ENCODE assay signal across 7 cellular contexts in genomic region chr10:7788640-7789335, GRCh38. TPM values are rescaled to one million over a fixed set of nuclear protein-coding genes. Genes with fewer than 3 reads are reported as not detected.
DNase-seq lines count a peak whose midpoint lies in the region; ATAC-seq, FAIRE-seq and TF ChIP-seq lines count a peak whose summit lies in the region.

No MANE protein-coding gene starts in this region.

- H3K4me1 ChIP-seq in mucosa of descending colon (ENCODE audit: low read depth), result peaks cover 25% of the 10 kb centered on the region

- DNase-seq in GM12891 (ENCODE audit: insufficient read length, low spot score) (no peak), LNCaP clone FGC (ENCODE audit: low read depth) (no peak), coronary artery (ENCODE audit: low spot score) (no peak), mucosa of descending colon (peak in 1 of 3 donors; percentile 26), mesenteric fat pad (ENCODE audit: low spot score) (no peak), HTR-8/SVneo (ENCODE audit: insufficient read length, low spot score) (no peak)

- H3K36me3 ChIP-seq in mucosa of descending colon (ENCODE audit: low read depth), result no peaks in the 10 kb centered on the region

- ATAC-seq in GM21723 (IDR thresholded peaks at IDR 0.05; ENCODE audit: unreplicated experiment) (peak; percentile 14), mucosa of descending colon (peak; percentile 25)

- peak overlapping the region; percentile 81 to 87 for H3K27ac ChIP-seq in coronary artery

- no peak for TF ChIP-seq CTCF in LNCaP clone FGC (IDR thresholded peaks at IDR 0.05; ENCODE audit: control insufficient read depth, extremely low read depth, insufficient read depth)
- TF ChIP-seq CTCF in coronary artery (IDR thresholded peaks at IDR 0.05), result no peak
- no peak for TF ChIP-seq CTCF in mucosa of descending colon (IDR thresholded peaks at IDR 0.05)

- no peaks in the 10 kb centered on the region for H3K9me3 ChIP-seq in mucosa of descending colon

- peak; percentile 64 for FAIRE-seq in GM12891 (lab: Jason Lieb, UNC)
- no peak for FAIRE-seq in HTR-8/SVneo (lab: Jason Lieb, UNC)

- H3K4me3 ChIP-seq in LNCaP clone FGC (ENCODE audit: low read depth, low read length), result peak overlapping the region; percentile 83
- peak overlapping the region; percentile 86 for H3K4me3 ChIP-seq in coronary artery
- H3K4me3 ChIP-seq in mucosa of descending colon, result peak overlapping the region; percentile 87

- TF ChIP-seq POLR2A in GM12891 (IDR thresholded peaks at IDR 0.05; ENCODE audit: low read depth, low read length), result peak; percentile 43; the same call in 1 of the 2 replicates

- intact Hi-C loops in mucosa of descending colon (cut with DNase I, micrococcal nuclease), result no loop called here

TF ChIP-seq in GM12891, 5 proteins besides CTCF, POLR2A, EP300 and RAD21:
- TF ChIP-seq POU2F2 (IDR thresholded peaks at IDR 0.05; ENCODE audit: low read depth, low read length) (no peak), PAX5 (IDR thresholded peaks at IDR 0.05; ENCODE audit: insufficient read depth, low read length, severe bottlenecking) (no peak), POLR2AphosphoS5 (IDR thresholded peaks at IDR 0.05; ENCODE audit: low read depth, low read length) (no peak), SPI1 (IDR thresholded peaks at IDR 0.05; ENCODE audit: low read depth, low read length) (no peak), TAF1 (IDR thresholded peaks at IDR 0.05; ENCODE audit: low read depth, low read length) (no peak)
TF ChIP-seq in GM12891: peak in this region for 0.

RNA-seq across cellular contexts. Expression of gene ATP5F1C, which starts 0.8 kb away (rescaled TPM):
- polyA plus RNA-seq in GM12891 (2012; ENCODE audit: low read depth, missing spikeins), result 391 TPM
- total RNA-seq in mucosa of descending colon, result 100 to 1,000 TPM; 323 to 533 (median 462) TPM
- total RNA-seq in mesenteric fat pad, result 206 TPM

RNA-seq across cellular contexts. Expression of gene KIN, which starts 1.0 kb away (rescaled TPM):
- 5.5 TPM for polyA plus RNA-seq in GM12891 (2012; ENCODE audit: low read depth, missing spikeins)
- total RNA-seq in mucosa of descending colon (10 to 100 TPM in 1 of 3 donors, 1 to 10 TPM in 2; 8.6 to 10.5 (median 9.1) TPM), mesenteric fat pad (10.6 TPM)

RNA-seq across cellular contexts. Expression of gene TAF3, which starts 29.5 kb away (rescaled TPM):
- polyA plus RNA-seq in GM12891 (2012; ENCODE audit: low read depth, missing spikeins), result 3.3 TPM
- total RNA-seq in mucosa of descending colon (10 to 100 TPM in 1 of 3 donors, 1 to 10 TPM in 2; 5.5 to 17.2 (median 6.0) TPM), mesenteric fat pad (8.3 TPM)
